In the genomic region with DNA sequence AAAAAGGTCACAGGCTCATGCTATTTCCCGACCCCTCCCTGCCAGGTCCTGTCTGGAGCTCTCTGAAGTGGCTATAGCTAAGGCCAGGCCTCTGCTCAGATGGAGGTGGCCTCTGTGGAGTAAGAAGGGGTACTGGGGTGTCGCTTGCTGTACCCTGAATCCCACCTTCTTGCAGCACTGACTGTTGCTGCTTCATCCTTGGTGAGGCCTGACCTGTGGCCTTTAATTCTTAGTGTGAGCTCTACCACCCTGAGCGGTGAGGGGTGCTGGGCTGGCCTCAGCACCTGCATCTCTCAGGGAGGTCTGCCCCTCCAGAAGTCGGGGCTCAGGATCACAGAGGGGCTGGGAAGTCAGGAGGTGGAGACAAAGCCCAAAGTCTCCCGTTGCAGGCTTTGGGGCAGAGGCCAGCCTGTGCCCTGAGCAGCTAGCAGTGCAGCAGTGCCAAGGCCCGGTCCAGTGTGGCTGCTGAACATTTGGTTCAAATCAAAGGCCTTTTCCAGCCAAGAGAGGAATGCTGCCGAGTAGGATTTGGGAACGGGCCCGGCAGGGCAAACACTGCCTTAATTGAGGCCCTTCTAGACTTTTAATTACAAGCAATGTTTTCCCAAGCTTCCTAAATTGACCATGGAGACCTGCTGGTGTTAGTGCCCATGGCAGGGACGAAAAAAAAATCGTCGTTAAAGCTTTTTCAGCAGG, we compare ENCODE assay signal across 9 cellular contexts.
DNase-seq lines count a peak whose midpoint lies in the region; ATAC-seq and TF ChIP-seq lines count a peak whose summit lies in the region.
"Had no signal": no experiment of that assay in that cellular context is flagged by ENCODE, and none has a peak within 500 bp of the region (broad histone marks: within the 10 kb centered on the region; RNA-seq: fewer than 3 reads in every experiment).

No MANE protein-coding gene starts in this region.

- no peak for TF ChIP-seq POLR2A in stomach (IDR thresholded peaks at IDR 0.05)

- ATAC-seq in left lung = peak; percentile 15
- no peak for ATAC-seq in GM21529 (IDR thresholded peaks at IDR 0.05; ENCODE audit: unreplicated experiment)
- no peak for ATAC-seq in HG03520 (IDR thresholded peaks at IDR 0.05; ENCODE audit: unreplicated experiment)

- no peaks in the 10 kb centered on the region for H3K27me3 ChIP-seq in HUES64 (ENCODE audit: insufficient read depth, low read length)
- no peaks in the 10 kb centered on the region for H3K27me3 ChIP-seq in mammary epithelial cell (ENCODE audit: insufficient read depth, low read length)
- H3K27me3 ChIP-seq in left lung = peaks cover 0 to 3% of the 10 kb centered on the region in 2 donors
- H3K27me3 ChIP-seq in stomach = no peaks in the 10 kb centered on the region

- H3K27ac ChIP-seq in HUES64 (ENCODE audit: low read depth, low read length) = peak overlapping the region; percentile 86
- H3K27ac ChIP-seq in mammary epithelial cell (ENCODE audit: insufficient read depth, low read depth, low read length) = no peak overlapping the region
- peak overlapping the region; percentile 73 to 88 for H3K27ac ChIP-seq in left lung
- peak overlapping the region; percentile 84 to 93 (median 89) for H3K27ac ChIP-seq in stomach

- H3K9me3 ChIP-seq in HUES64 (ENCODE audit: insufficient read depth, low read depth, low read length) (no peaks in the 10 kb centered on the region), mammary epithelial cell (replicated peaks; ENCODE audit: insufficient read depth, low read length) (no peaks in the 10 kb centered on the region), left lung (no peaks in the 10 kb centered on the region), stomach (no peaks in the 10 kb centered on the region)

- H3K36me3 ChIP-seq in HUES64 (ENCODE audit: insufficient read depth, low read length) (no peaks in the 10 kb centered on the region), mammary epithelial cell (ENCODE audit: insufficient read depth, low read length) (no peaks in the 10 kb centered on the region), left lung (no peaks in the 10 kb centered on the region), stomach (no peaks in the 10 kb centered on the region)

- dilution Hi-C loops in mammary epithelial cell (cut with HindIII; ENCODE audit: low sequenced_read_pairs) = loop anchor here (5.0 kb wide), 1 partner anchor 186 kb away; no protein-coding TSS in a partner anchor

- no peak for TF ChIP-seq EP300 in stomach (IDR thresholded peaks at IDR 0.05)

- DNase-seq in mammary epithelial cell (no peak), left lung (no peak), stomach (peak; percentile 85), LoVo (ENCODE audit: low spot score) (no peak), NOMO-1 treated with DMSO at 0.1 percent for 48 hours (lab: John Stamatoyannopoulos, UW; ENCODE audit: unreplicated experiment) (no peak)
- DNase-seq: NCI-H524 treated with DMSO at 0.1 percent for 48 hours had no signal

- CTCF ChIA-PET in mammary epithelial cell (lab: Charles Lee; ENCODE audit: low non-redundant PET) = interaction anchor here (0.7 kb wide), 1 partner anchor 205 kb away, joined by 12 read pairs; no protein-coding TSS in a partner anchor

- intact Hi-C loops in mammary epithelial cell (cut with micrococcal nuclease) (loop anchor here (1.0 kb wide), 1 partner anchor 8 kb away; no protein-coding TSS in a partner anchor), left lung (cut with DNase I) (loop anchor here in 1 of 2 donors (10.0 kb wide), 1 partner anchor 71 kb away; no protein-coding TSS in a partner anchor), stomach (cut with DNase I; ENCODE audit: low total_unique reads) (no loop called here)

- no peak overlapping the region for H3K4me2 ChIP-seq in mammary epithelial cell (ENCODE audit: insufficient read depth, low read depth, low read length)

- H3K9ac ChIP-seq in HUES64 (ENCODE audit: low read depth, low read length) (peak overlapping the region; percentile 38; the same call in 1 of the 2 replicates), mammary epithelial cell (ENCODE audit: insufficient read depth, low read length) (no peak overlapping the region)

- BruUV-seq in mammary epithelial cell (replicated peaks; lab: Mats Ljungman, UMichigan) = no TSS peak

- no peaks in the 10 kb centered on the region for H3K79me2 ChIP-seq in mammary epithelial cell (ENCODE audit: insufficient read depth, low read length)

- H4K20me1 ChIP-seq in mammary epithelial cell (ENCODE audit: insufficient read depth, low read length) = no peaks in the 10 kb centered on the region

- no peak for TF ChIP-seq CTCF in mammary epithelial cell (conservative IDR thresholded peaks at IDR 0.05 in 1 of 2, IDR thresholded peaks at IDR 0.05 in 1 of 2; ENCODE audit: extremely low read depth in 1 of 2, insufficient read depth in 1 of 2, low read depth in 1 of 2, low read length in 2 of 2)
- no peak for TF ChIP-seq CTCF in left lung (IDR thresholded peaks at IDR 0.05)
- no peak for TF ChIP-seq CTCF in stomach (IDR thresholded peaks at IDR 0.05)

- 77% methylated on average over 12 of the region's 12 CpGs for WGBS in HUES64
- WGBS in mammary epithelial cell (ENCODE audit: low coverage, missing lambda C conversion rate) = 57% methylated on average over 10 of the region's 12 CpGs
- 24 to 32% (median 31%) methylated on average over 10 to 12 of the region's 12 CpGs for WGBS in stomach, 5 donors

- peak overlapping the region; percentile 86 for H2AFZ ChIP-seq in mammary epithelial cell (ENCODE audit: low read depth, low read length)

- in situ Hi-C loops in mammary epithelial cell (cut with MboI; ENCODE audit: low sequenced_read_pairs in 2 of 2) = no loop called here

- H3K4me3 ChIP-seq in HUES64 (ENCODE audit: low read length) = no peak overlapping the region
- H3K4me3 ChIP-seq in mammary epithelial cell (replicated peaks in 1 of 3; ENCODE audit: insufficient read depth in 1 of 3, low read depth in 2 of 3, low read length in 3 of 3) = no peak overlapping the region
- no peak overlapping the region for H3K4me3 ChIP-seq in left lung
- no peak overlapping the region for H3K4me3 ChIP-seq in stomach

- H3K4me1 ChIP-seq in HUES64 (ENCODE audit: insufficient read depth, low read length) = peaks cover 71% of the 10 kb centered on the region
- peaks cover 35% of the 10 kb centered on the region for H3K4me1 ChIP-seq in mammary epithelial cell (ENCODE audit: insufficient read depth, low read length)
- peaks cover 57 to 62% of the 10 kb centered on the region in 2 donors for H3K4me1 ChIP-seq in left lung
- H3K4me1 ChIP-seq in stomach = peaks cover 81 to 97% (median 87%) of the 10 kb centered on the region in 4 donors
